Comparison of ENCODE assay signal across 8 cellular contexts in genomic region chr1:33007190-33008050, GRCh38. TPM values are rescaled to one million over a fixed set of nuclear protein-coding genes. Genes with fewer than 3 reads are reported as not detected.
A peak's percentile ranks its signal among the peaks of the same experiment; 100 is the strongest.
DNase-seq lines count a peak whose midpoint lies in the region; ATAC-seq and TF ChIP-seq lines count a peak whose summit lies in the region.

No MANE protein-coding gene starts in this region.

- no peaks in the 10 kb centered on the region for H3K9me2 ChIP-seq in HCT116 (ENCODE audit: insufficient read depth)

- BruUV-seq in HCT116 (replicated peaks; lab: Mats Ljungman, UMichigan), result no TSS peak

- no peak overlapping the region for H3K27ac Mint-ChIP-seq in CD4-positive, alpha-beta T cell

- H3K4me1 ChIP-seq in HCT116 (ENCODE audit: control insufficient read depth in 1 of 2, insufficient read depth in 2 of 2, low read length in 2 of 2), result peaks cover 7 to 23% of the 10 kb centered on the region in 2 experiments
- H3K4me1 ChIP-seq in SJCRH30, result no peaks in the 10 kb centered on the region; the same call in 1 of the 2 replicates
- H3K4me1 ChIP-seq in esophagus muscularis mucosa, result peaks cover 41 to 65% (median 43%) of the 10 kb centered on the region in 4 donors
- peaks cover 29% of the 10 kb centered on the region for H3K4me1 ChIP-seq in osteoblast (ENCODE audit: insufficient read depth, low read length)

- 60% methylated on average over 6 of the region's 6 CpGs for WGBS in esophagus muscularis mucosa

- no peak for TF ChIP-seq CTCF in CD4-positive, alpha-beta T cell (IDR thresholded peaks at IDR 0.05)
- TF ChIP-seq CTCF in HCT116 (IDR thresholded peaks at IDR 0.05 in 2 of 3, conservative IDR thresholded peaks at IDR 0.05 in 1 of 3; ENCODE audit: borderline replicate concordance in 1 of 3, insufficient read depth in 1 of 3, low read depth in 2 of 3, low read length in 2 of 3) (peak; percentile 57 to 76 (median 66); a peak in 5 of 6 replicates), esophagus muscularis mucosa (IDR thresholded peaks at IDR 0.05) (peak; percentile 37 to 44 (median 40)), osteoblast (IDR thresholded peaks at IDR 0.05; ENCODE audit: extremely low read depth, low read depth, low read length) (peak; percentile 82)

- TF ChIP-seq POLR2A in HCT116 (IDR thresholded peaks at IDR 0.05; ENCODE audit: borderline replicate concordance, extremely low read depth, insufficient read depth, insufficient read length), result no peak
- TF ChIP-seq POLR2A in esophagus muscularis mucosa (IDR thresholded peaks at IDR 0.05; ENCODE audit: low read depth), result no peak

- intact Hi-C loops in CD4-positive, alpha-beta T cell (cut with DNase I, micrococcal nuclease), result loop anchor here (1.0 kb wide), 1 partner anchor 74 kb away; no protein-coding TSS in a partner anchor
- intact Hi-C loops in HCT116 (cut with micrococcal nuclease) (loop anchor here (1.0 kb wide), 1 partner anchor 74 kb away; no protein-coding TSS in a partner anchor), esophagus muscularis mucosa (cut with DNase I) (loop anchor here (5.0 kb wide), 2 partner anchors 40 to 70 kb away; no protein-coding TSS in a partner anchor)

- ATAC-seq in CD4-positive, alpha-beta T cell (ENCODE audit: poor library complexity), result peak; percentile 41
- ATAC-seq in HCT116 (peak; percentile 99), GM18861 (IDR thresholded peaks at IDR 0.05; ENCODE audit: unreplicated experiment) (no peak)

- no peaks in the 10 kb centered on the region for H3K9me3 Mint-ChIP-seq in CD4-positive, alpha-beta T cell

- CTCF ChIA-PET in CD4-positive, alpha-beta T cell (lab: Charles Lee), result interaction anchor here (0.5 to 1.3 kb wide), 8 partner anchors 9 to 82 kb away, joined by 3 to 9 read pairs (median 3); no protein-coding TSS in a partner anchor
- CTCF ChIA-PET in HCT116 (lab: Charles Lee), result interaction anchor here (0.7 to 3.9 kb wide), 8 partner anchors 8 to 131 kb away, joined by 3 to 41 read pairs (median 4); no protein-coding TSS in a partner anchor

- POLR2A ChIA-PET in CD4-positive, alpha-beta T cell (lab: Charles Lee), result no interaction called here
- POLR2A ChIA-PET in HCT116 (lab: Charles Lee), result interaction anchor here (0.9 kb wide), 1 partner anchor 18 kb away, joined by 4 read pairs; no protein-coding TSS in a partner anchor

- no peak overlapping the region for H3K4me3 ChIP-seq in HCT116 (replicated peaks in 1 of 2; ENCODE audit: low read depth in 1 of 2, low read length in 2 of 2)
- H3K4me3 ChIP-seq in SJCRH30, result no peak overlapping the region
- H3K4me3 ChIP-seq in esophagus muscularis mucosa, result no peak overlapping the region
- no peak overlapping the region for H3K4me3 ChIP-seq in osteoblast (ENCODE audit: insufficient read depth, low read length)

- H3K36me3 Mint-ChIP-seq in CD4-positive, alpha-beta T cell (ENCODE audit: low read depth), result peaks cover 55% of the 10 kb centered on the region

- H2AFZ ChIP-seq in HCT116 (ENCODE audit: low read depth, low read length, poor library complexity, severe bottlenecking) (no peak overlapping the region), osteoblast (ENCODE audit: low read length) (no peak overlapping the region)

- H3K9ac ChIP-seq in HCT116 (ENCODE audit: low read length), result no peak overlapping the region

- no peak overlapping the region for H3K27ac ChIP-seq in CD4-positive, alpha-beta T cell (ENCODE audit: low read depth, low read length)
- H3K27ac ChIP-seq in HCT116 (ENCODE audit: low read depth, low read length) (no peak overlapping the region), SJCRH30 (no peak overlapping the region), esophagus muscularis mucosa (replicated peaks in 1 of 4) (peak overlapping the region in 1 of 4 donors; percentile 8), osteoblast (ENCODE audit: low read depth, low read length) (peak overlapping the region; percentile 7)

- H3K36me3 ChIP-seq in HCT116 (ENCODE audit: control insufficient read depth in 1 of 2, insufficient read depth in 2 of 2, low read length in 2 of 2), result peaks cover 36 to 39% of the 10 kb centered on the region in 2 experiments; a peak in 3 of 4 replicates
- H3K36me3 ChIP-seq in SJCRH30, result peaks cover 41% of the 10 kb centered on the region
- peaks cover 7 to 25% (median 13%) of the 10 kb centered on the region in 4 donors for H3K36me3 ChIP-seq in esophagus muscularis mucosa
- H3K36me3 ChIP-seq in osteoblast (ENCODE audit: insufficient read depth, low read length), result peaks cover 42% of the 10 kb centered on the region

- H3K9me3 ChIP-seq in CD4-positive, alpha-beta T cell (ENCODE audit: control insufficient read depth, low read length), result no peaks in the 10 kb centered on the region
- H3K9me3 ChIP-seq in HCT116 (ENCODE audit: control insufficient read depth in 1 of 2, insufficient read depth in 1 of 2, low read depth in 1 of 2, low read length in 2 of 2), result no peaks in the 10 kb centered on the region
- no peaks in the 10 kb centered on the region for H3K9me3 ChIP-seq in SJCRH30 (replicated peaks)
- H3K9me3 ChIP-seq in esophagus muscularis mucosa, result no peaks in the 10 kb centered on the region
- H3K9me3 ChIP-seq in osteoblast (ENCODE audit: low read depth, low read length), result no peaks in the 10 kb centered on the region

- no peak overlapping the region for H3K4me3 Mint-ChIP-seq in CD4-positive, alpha-beta T cell

- H3K27me3 ChIP-seq in CD4-positive, alpha-beta T cell (ENCODE audit: control insufficient read depth, insufficient read depth, low read length), result no peaks in the 10 kb centered on the region
- H3K27me3 ChIP-seq in HCT116 (ENCODE audit: insufficient read depth, low read length) (no peaks in the 10 kb centered on the region), SJCRH30 (no peaks in the 10 kb centered on the region), esophagus muscularis mucosa (no peaks in the 10 kb centered on the region), osteoblast (ENCODE audit: insufficient read depth, low read length) (no peaks in the 10 kb centered on the region)

- H3K4me2 ChIP-seq in HCT116 (ENCODE audit: low read length) (peak overlapping the region; percentile 20; the same call in 1 of the 2 replicates), osteoblast (ENCODE audit: insufficient read depth, low read length) (no peak overlapping the region)

- peak; percentile 83 for TF ChIP-seq RAD21 in HCT116 (IDR thresholded peaks at IDR 0.05; ENCODE audit: low read depth)

- H3K79me2 ChIP-seq in HCT116 (ENCODE audit: insufficient read depth, low read length) (peaks cover 4% of the 10 kb centered on the region; the same call in 1 of the 2 replicates), osteoblast (ENCODE audit: insufficient read depth, low read length) (no peaks in the 10 kb centered on the region)

- no peak for TF ChIP-seq EP300 in esophagus muscularis mucosa (IDR thresholded peaks at IDR 0.05)

- peak in 4 of 10 experiments; percentile 4 to 10 (median 6) for DNase-seq in CD4-positive, alpha-beta T cell
- peak; percentile 57 for DNase-seq in HCT116 (ENCODE audit: low read depth, low spot score)
- DNase-seq in SJCRH30, result peak; percentile 53 to 71
- no peak for DNase-seq in esophagus muscularis mucosa (ENCODE audit: extremely low spot score)
- peak; percentile 93 for DNase-seq in osteoblast (ENCODE audit: insufficient read length, low spot score, missing footprints)
- DNase-seq in stimulated activated CD4-positive, alpha-beta T cell treated with anti-CD3 and anti-CD28 coated beads, Interleukin-2, amount 100 ng/mL, for 24 hours, result no peak
- DNase-seq in cortex of kidney (lab: John Stamatoyannopoulos, UW), result no peak

- H3K27me3 Mint-ChIP-seq in CD4-positive, alpha-beta T cell, result no peaks in the 10 kb centered on the region

- H4K20me1 ChIP-seq in HCT116 (ENCODE audit: insufficient read depth) (no peaks in the 10 kb centered on the region), osteoblast (ENCODE audit: insufficient read depth, low read length) (peaks cover 3% of the 10 kb centered on the region)

- RAD21 ChIA-PET in HCT116 (lab: Charles Lee; ENCODE audit: low non-redundant PET in 1 of 2, low total read pairs in 2 of 2, uncharacterized antibody in 2 of 2, unreplicated experiment in 2 of 2), result interaction anchor here (1.0 to 1.2 kb wide), 4 partner anchors 43 to 79 kb away, joined by 3 to 10 read pairs (median 4); partner anchors contain the start of gene RNF19B (in 1 of the 2)

- H3K4me1 Mint-ChIP-seq in CD4-positive, alpha-beta T cell (ENCODE audit: low read depth), result no peaks in the 10 kb centered on the region

TF ChIP-seq in HCT116, 20 proteins besides CTCF, POLR2A, EP300 and RAD21 (continues in another document):
- TF ChIP-seq MAX (IDR thresholded peaks at IDR 0.05) (no peak), EZH2 (IDR thresholded peaks at IDR 0.05) (no peak), CEBPB (IDR thresholded peaks at IDR 0.05; ENCODE audit: low read depth) (peak; percentile 55), FOSL1 (IDR thresholded peaks at IDR 0.05; ENCODE audit: low read depth) (peak; percentile 57; the same call in 1 of the 2 replicates), POLR2AphosphoS5 (IDR thresholded peaks at IDR 0.05; ENCODE audit: low read depth, low read length) (peak; percentile 61), CBX3 (IDR thresholded peaks at IDR 0.05; ENCODE audit: low read depth) (peak; percentile 48; the same call in 1 of the 2 replicates), TCF7L2 (IDR thresholded peaks at IDR 0.05; ENCODE audit: borderline replicate concordance, extremely low read depth, insufficient read depth, insufficient read length) (no peak), JUND (IDR thresholded peaks at IDR 0.05) (peak; percentile 65), YY1 (IDR thresholded peaks at IDR 0.05; ENCODE audit: extremely low read depth, insufficient replicate concordance, low read depth, low read length) (peak; percentile 41), ZFX (IDR thresholded peaks at IDR 0.05) (no peak), ATF3 (IDR thresholded peaks at IDR 0.05) (no peak), SIN3A (IDR thresholded peaks at IDR 0.05; ENCODE audit: low read depth) (peak; percentile 9; the same call in 1 of the 2 replicates)

RNA-seq across cellular contexts. Expression of gene AK2, which starts 29.3 kb away (rescaled TPM):
- 10 to 100 TPM; 25.6 to 30.4 TPM for total RNA-seq in CD4-positive, alpha-beta T cell
- total RNA-seq in HCT116 (2021; ENCODE audit: unreplicated experiment), result 233 TPM
- polyA plus RNA-seq in HCT116 (2012), result 193 and 219 TPM in 2 replicates
- 279 and 283 TPM in 2 replicates for total RNA-seq in SJCRH30 (2014; rRNA removed; shearing (Covaris generic))
- total RNA-seq in esophagus muscularis mucosa, result 100 to 1,000 TPM in 1 of 4 donors, 10 to 100 TPM in 3; 70.2 to 108 (median 80.7) TPM
- 89.3 and 139 TPM in 2 replicates for total RNA-seq in osteoblast

RNA-seq across cellular contexts. Expression of gene RNF19B, which starts 42.8 kb away (rescaled TPM):
- total RNA-seq in CD4-positive, alpha-beta T cell, result 10 to 100 TPM; 33.4 to 37.4 TPM
- total RNA-seq in HCT116 (2021; ENCODE audit: unreplicated experiment) (22.5 TPM), esophagus muscularis mucosa (10 to 100 TPM; 16.2 to 32.3 (median 22.7) TPM), osteoblast (14.5 and 19.7 TPM in 2 replicates)
- polyA plus RNA-seq in HCT116 (2012), result 24.1 and 32.5 TPM in 2 replicates
- 10.5 and 10.9 TPM in 2 replicates for total RNA-seq in SJCRH30 (2014; rRNA removed; shearing (Covaris generic))

Comparison
In these comparisons a context has a peak if more than half of its experiments do, and no peak if none do; other contexts are left out.
1. DNase-seq: peak in HCT116 (single experiment), SJCRH30 (2 of 2) and osteoblast (single experiment); none in esophagus muscularis mucosa (single experiment), stimulated activated CD4-positive, alpha-beta T cell treated with anti-CD3 and anti-CD28 coated beads, Interleukin-2, amount 100 ng/mL, for 24 hours (0 of 2) and cortex of kidney (single experiment).